Comparison of ENCODE assay signal across 13 cellular contexts in genomic region chr14:95497561-95498011, GRCh38. TPM values are rescaled to one million over a fixed set of nuclear protein-coding genes. Genes with fewer than 3 reads are reported as not detected.
DNase-seq lines count a peak whose midpoint lies in the region; ATAC-seq and TF ChIP-seq lines count a peak whose summit lies in the region.
"Had no signal": no experiment of that assay in that cellular context is flagged by ENCODE, and none has a peak within 500 bp of the region (broad histone marks: within the 10 kb centered on the region; RNA-seq: fewer than 3 reads in every experiment).

No MANE protein-coding gene starts in this region.

- peaks cover 0 to under 1% (median 0%) of the 10 kb centered on the region in 5 experiments for H3K9me3 Mint-ChIP-seq in brain

- no peak for TF ChIP-seq POLR2A in testis (IDR thresholded peaks at IDR 0.05)

- WGBS in testis, 2 donors = 67 to 73% methylated on average over 9 of the region's 9 CpGs

- peak overlapping the region in 1 of 2 donors; percentile 63 for H3K27ac ChIP-seq in testis

- no peaks in the 10 kb centered on the region for H3K36me3 Mint-ChIP-seq in brain

- H3K27me3 Mint-ChIP-seq in brain = peaks cover 9% of the 10 kb centered on the region

- DNase-seq in DMS 273 (lab: John Stamatoyannopoulos, UW; ENCODE audit: unreplicated experiment) = peak; percentile 74
- DNase-seq in NCI-H1694 (lab: John Stamatoyannopoulos, UW) = peak; percentile 79
- peak; percentile 52 for DNase-seq in retina
- DNase-seq in GM03348 (ENCODE audit: low spot score) = no peak
- DNase-seq in testis = no peak
- no peak for DNase-seq in EL
- DNase-seq: amniotic stem cell, Caco-2, left colon, NCI-H187 had no signal

- peaks cover 54% of the 10 kb centered on the region for H3K4me1 ChIP-seq in testis
- H3K4me1 ChIP-seq: HAP-1 had no signal

- H3K27me3 ChIP-seq in testis = no peaks in the 10 kb centered on the region

- ATAC-seq in GM21447 (IDR thresholded peaks at IDR 0.05; ENCODE audit: unreplicated experiment) = no peak
- ATAC-seq: left colon had no signal

- intact Hi-C loops in testis (cut with DNase I; ENCODE audit: low total_unique reads) = no loop called here

- no peaks in the 10 kb centered on the region for H3K36me3 ChIP-seq in testis (ENCODE audit: low read depth, missing control alignments)
- H3K36me3 ChIP-seq: HAP-1 had no signal

- peak overlapping the region in 4 of 5 experiments; percentile 48 to 94 (median 80) for H3K27ac Mint-ChIP-seq in brain

- no peak for TF ChIP-seq CTCF in brain (conservative IDR thresholded peaks at IDR 0.05)
- TF ChIP-seq CTCF in testis (IDR thresholded peaks at IDR 0.05) = no peak

- no peaks in the 10 kb centered on the region for H3K9me3 ChIP-seq in testis
- H3K9me3 ChIP-seq: Caco-2, HAP-1 had no signal

- H3K4me3 Mint-ChIP-seq in brain = peak overlapping the region in 1 of 5 experiments; percentile 27

- H3K4me3 ChIP-seq in testis = no peak overlapping the region
- H3K4me3 ChIP-seq: HAP-1 had no signal

- peaks cover 59% of the 10 kb centered on the region for H3K4me1 Mint-ChIP-seq in brain

RNA-seq across cellular contexts. Expression of gene SYNE3, which starts 18.9 kb away (rescaled TPM):
- polyA plus RNA-seq in brain (ENCODE audit: insufficient read depth, low read depth, low replicate concordance) (2.0 TPM), testis (ENCODE audit: insufficient read depth, low read depth, low replicate concordance) (8.3 TPM)
- 10 to 100 TPM; 37.6 to 38.9 TPM for total RNA-seq in testis

RNA-seq across cellular contexts. Expression of gene GLRX5, which starts 37.3 kb away (rescaled TPM):
- polyA plus RNA-seq in brain (ENCODE audit: insufficient read depth, low read depth, low replicate concordance) = 109 TPM
- 10 to 100 TPM; 83.9 to 95.0 TPM for total RNA-seq in testis
- 101 TPM for polyA plus RNA-seq in testis (ENCODE audit: insufficient read depth, low read depth, low replicate concordance)

Comparison
In these comparisons a context has a peak if more than half of its experiments do, and no peak if none do; other contexts are left out.
1. DNase-seq: peak in DMS 273 (single experiment), NCI-H1694 (single experiment) and retina (single experiment); none in GM03348 (single experiment), testis (single experiment) and EL (single experiment).